In the genomic region with DNA sequence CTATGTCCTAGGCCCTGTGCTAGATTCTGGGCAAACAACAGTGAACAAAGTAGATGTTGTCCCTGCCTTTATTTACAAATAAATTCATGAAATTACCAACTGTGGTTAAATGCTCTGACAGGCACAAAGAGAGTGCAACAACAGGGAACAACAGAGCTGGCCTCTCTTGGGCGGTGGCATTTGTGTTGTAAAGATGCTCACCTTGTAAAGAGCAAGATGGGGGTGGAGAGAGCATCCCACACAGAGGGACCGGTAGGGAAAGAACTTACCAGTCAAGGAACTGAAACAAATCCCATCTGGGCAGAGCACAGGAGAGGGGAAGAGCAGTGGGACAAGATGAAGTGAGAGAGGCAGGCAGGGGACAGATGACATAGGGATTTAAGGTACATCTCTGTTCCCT, we compare ENCODE assay signal across 27 cellular contexts. TPM values are rescaled to one million over a fixed set of nuclear protein-coding genes. Genes with fewer than 3 reads are reported as not detected.
A peak's percentile ranks its signal among the peaks of the same experiment; 100 is the strongest.
DNase-seq lines count a peak whose midpoint lies in the region; ATAC-seq, FAIRE-seq and TF ChIP-seq lines count a peak whose summit lies in the region.
"Had no signal": no experiment of that assay in that cellular context is flagged by ENCODE, and none has a peak within 500 bp of the region (broad histone marks: within the 10 kb centered on the region; RNA-seq: fewer than 3 reads in every experiment).

No MANE protein-coding gene starts in this region.

- H2BK15ac ChIP-seq in H9 (ENCODE audit: low read depth, low read length), result no peak overlapping the region
- H2BK15ac ChIP-seq in H1 (ENCODE audit: low read length), result no peak overlapping the region

- H4K8ac ChIP-seq in H9 (replicated peaks; ENCODE audit: insufficient read length, low read depth, low read length) (no peak overlapping the region), H1 (ENCODE audit: extremely low read depth, insufficient read depth, low read length) (no peak overlapping the region), trophoblast cell (ENCODE audit: low read depth, low read length) (no peak overlapping the region)

- H3K79me2 ChIP-seq in H9 (ENCODE audit: insufficient read depth, low read length) (no peaks in the 10 kb centered on the region), H1 (ENCODE audit: control insufficient read depth in 1 of 2, insufficient read depth in 2 of 2, low read length in 2 of 2) (no peaks in the 10 kb centered on the region), trophoblast cell (ENCODE audit: control insufficient read depth, insufficient read depth, low read length, poor library complexity) (no peaks in the 10 kb centered on the region)

- no peak for TF ChIP-seq EP300 in H1 (IDR thresholded peaks at IDR 0.05; ENCODE audit: borderline replicate concordance in 1 of 2, low read depth in 2 of 2, low read length in 2 of 2)

- ATAC-seq in stimulated activated naive CD8-positive, alpha-beta T cell treated with anti-CD3 and anti-CD28 coated beads, Interleukin-15, Interleukin-2, amounts not matched to agents 100 U/mL and 50 U/mL, for 24 hours, result no peak
- ATAC-seq: A549, GM12878, HCT116 had no signal

- no peak for TF ChIP-seq POLR2A in H1 (IDR thresholded peaks at IDR 0.05; ENCODE audit: control extremely low read depth in 1 of 2, low read depth in 2 of 2, low read length in 2 of 2)

- WGBS in H9 (ENCODE audit: extremely low coverage, insufficient read length, low lambda C conversion rate), result no CpG with 5 or more reads among the region's 2 CpGs
- WGBS in H1 (ENCODE audit: extremely low coverage in 1 of 2, insufficient coverage in 1 of 2, insufficient read length in 1 of 2, insufficient replicate concordance in 2 of 2, low coverage in 1 of 2, low lambda C conversion rate in 2 of 2, missing lambda C conversion rate in 1 of 2), 2 experiments, result 16% methylated on average over 2 of the region's 2 CpGs; no CpG with 5 or more reads in 1 of the 2 experiments
- no CpG with 5 or more reads among the region's 2 CpGs for WGBS in trophoblast cell (ENCODE audit: extremely low coverage, insufficient coverage, insufficient read length)

- H3K18ac ChIP-seq in H9 (ENCODE audit: insufficient read length, low read depth, low read length) (no peak overlapping the region), H1 (ENCODE audit: extremely low read depth, low read length) (no peak overlapping the region; the same call in 1 of the 2 replicates), trophoblast cell (ENCODE audit: low read length) (no peak overlapping the region)

- POLR2A ChIA-PET in H1 (lab: Charles Lee; ENCODE audit: partially characterized antibody), result no interaction called here

- H3K23me2 ChIP-seq in H9 (ENCODE audit: insufficient read length, low read depth, low read length, poor library complexity, severe bottlenecking) (no peaks in the 10 kb centered on the region), H1 (ENCODE audit: low read depth, low read length) (no peaks in the 10 kb centered on the region; the same call in 1 of the 2 replicates)

- peaks cover 34 to 39% of the 10 kb centered on the region in 2 experiments for H3K4me1 Mint-ChIP-seq in H9
- H3K4me1 Mint-ChIP-seq: CD8-positive, alpha-beta memory T cell had no signal

- H3K4ac ChIP-seq in H9 (ENCODE audit: low read depth, low read length), result no peak overlapping the region
- no peak overlapping the region for H3K4ac ChIP-seq in H1 (replicated peaks; ENCODE audit: insufficient read length, low read depth, low read length)
- H3K4ac ChIP-seq in trophoblast cell (ENCODE audit: low read depth, low read length), result no peak overlapping the region

- no peak for TF ChIP-seq RAD21 in H1 (IDR thresholded peaks at IDR 0.05 in 1 of 2, conservative IDR thresholded peaks at IDR 0.05 in 1 of 2; ENCODE audit: low read depth in 2 of 2, low read length in 2 of 2)

- H3K4me2 ChIP-seq in H9 (ENCODE audit: insufficient read depth, insufficient read length, low read length) (no peak overlapping the region), H1 (ENCODE audit: insufficient read depth in 1 of 2, low read depth in 2 of 2, low read length in 2 of 2) (peak overlapping the region in 1 of 2 experiments; percentile 44; a peak in 1 of 4 replicates), trophoblast cell (ENCODE audit: low read length) (no peak overlapping the region)
- H3K4me2 ChIP-seq: A549; BLaER1 treated with 17β-estradiol and CSF1 and Interleukin-3, amounts not matched to agents 10 nM and 100 nM had no signal

- H2BK12ac ChIP-seq in H9 (ENCODE audit: insufficient read length, low read depth, low read length) (no peak overlapping the region), H1 (ENCODE audit: low read depth, low read length) (no peak overlapping the region), trophoblast cell (ENCODE audit: low read length) (no peak overlapping the region)

- no peak for FAIRE-seq in H1 (lab: Jason Lieb, UNC)
- FAIRE-seq: A549, D721Med, GM12878, GM19239 had no signal

- H2AK5ac ChIP-seq in H9 (ENCODE audit: insufficient read length, low read length), result no peak overlapping the region
- H2AK5ac ChIP-seq in H1 (ENCODE audit: low read depth, low read length), result no peak overlapping the region
- H2AK5ac ChIP-seq in trophoblast cell (ENCODE audit: low read length), result no peak overlapping the region

- H3K9me3 ChIP-seq in H9 (ENCODE audit: control insufficient read depth, low read depth, low read length), result no peaks in the 10 kb centered on the region
- H3K9me3 ChIP-seq in H1 (ENCODE audit: insufficient read depth in 2 of 2, low read depth in 1 of 2, low read length in 1 of 2), result no peaks in the 10 kb centered on the region
- no peaks in the 10 kb centered on the region for H3K9me3 ChIP-seq in trophoblast cell (ENCODE audit: insufficient read depth, low read depth, low read length)
- H3K9me3 ChIP-seq: A549, BE2C had no signal

- H3K9me3 Mint-ChIP-seq in H9, result no peaks in the 10 kb centered on the region
- H3K9me3 Mint-ChIP-seq: CD4-positive, alpha-beta T cell; CD8-positive, alpha-beta memory T cell; HFFc6 had no signal

- no peak overlapping the region for H2BK5ac ChIP-seq in H9 (ENCODE audit: insufficient read length, low read length)
- H2BK5ac ChIP-seq in H1 (ENCODE audit: low read depth, low read length), result no peak overlapping the region
- no peak overlapping the region for H2BK5ac ChIP-seq in trophoblast cell (ENCODE audit: low read depth, low read length, poor library complexity)

- no peak overlapping the region for H3K9ac ChIP-seq in H9 (ENCODE audit: extremely low read depth, insufficient read length, low read length)
- no peak overlapping the region for H3K9ac ChIP-seq in H1 (replicated peaks in 1 of 4; ENCODE audit: extremely low read depth in 1 of 4, low read depth in 3 of 4, low read length in 3 of 4)
- H3K9ac ChIP-seq in trophoblast cell (ENCODE audit: low read length), result no peak overlapping the region
- H3K9ac ChIP-seq: BLaER1 treated with 17β-estradiol and CSF1 and Interleukin-3, amounts not matched to agents 10 nM and 100 nM had no signal

- H4K5ac ChIP-seq in H9 (ENCODE audit: insufficient read length, low read depth, low read length) (no peak overlapping the region), H1 (ENCODE audit: insufficient read length, low read depth, low read length) (no peak overlapping the region)

- H2BK20ac ChIP-seq in H9 (ENCODE audit: low read depth, low read length, poor library complexity, severe bottlenecking), result no peak overlapping the region
- no peak overlapping the region for H2BK20ac ChIP-seq in H1 (ENCODE audit: low read length)

- no peak overlapping the region for H3K27ac Mint-ChIP-seq in H9
- H3K27ac Mint-ChIP-seq: CD14-positive monocyte; CD4-positive, alpha-beta T cell; CD8-positive, alpha-beta memory T cell; HFFc6 had no signal

- H2BK120ac ChIP-seq in H9 (ENCODE audit: low read depth, low read length, poor library complexity, severe bottlenecking) (no peak overlapping the region), H1 (replicated peaks; ENCODE audit: low read depth, low read length) (no peak overlapping the region), trophoblast cell (ENCODE audit: insufficient read depth, low read length, poor library complexity) (no peak overlapping the region)

- H4K91ac ChIP-seq in H9 (ENCODE audit: insufficient read length, low read depth, low read length) (no peak overlapping the region), H1 (replicated peaks; ENCODE audit: insufficient read length, low read length) (no peak overlapping the region), trophoblast cell (ENCODE audit: low read depth, low read length) (no peak overlapping the region)

- H3K27me3 Mint-ChIP-seq in H9 (ENCODE audit: low read depth), result no peaks in the 10 kb centered on the region

- H4K20me1 ChIP-seq in H9 (ENCODE audit: control insufficient read depth, insufficient read depth, insufficient read length), result no peaks in the 10 kb centered on the region
- H4K20me1 ChIP-seq in H1 (replicated peaks in 1 of 2; ENCODE audit: control insufficient read depth in 1 of 2, insufficient read depth in 2 of 2, low read length in 2 of 2), result no peaks in the 10 kb centered on the region
- H4K20me1 ChIP-seq: BLaER1 treated with 17β-estradiol and CSF1 and Interleukin-3, amounts not matched to agents 10 nM and 100 nM had no signal

- H2AFZ ChIP-seq in H9 (ENCODE audit: low read length) (no peak overlapping the region), H1 (ENCODE audit: low read length) (0 out of 2 replicates have a peak overlapping the region, but pooled peaks have one; percentile 12), trophoblast cell (ENCODE audit: insufficient read depth, low read length, poor library complexity) (no peak overlapping the region)

- H3K23ac ChIP-seq in H9 (ENCODE audit: insufficient read length, low read depth, low read length) (no peak overlapping the region), H1 (ENCODE audit: insufficient read length) (no peak overlapping the region), trophoblast cell (ENCODE audit: low read length) (peak overlapping the region; percentile 51)

- H3K4me3 Mint-ChIP-seq in H9, result no peak overlapping the region
- H3K4me3 Mint-ChIP-seq: CD14-positive monocyte; CD4-positive, alpha-beta T cell; CD8-positive, alpha-beta memory T cell; HFFc6 had no signal

- CTCF ChIA-PET in H1 (lab: Charles Lee; ENCODE audit: partially characterized antibody), result interaction anchor here (1.8 kb wide), 1 partner anchor 27 kb away, joined by 5 read pairs; no protein-coding TSS in a partner anchor

- H3K4me1 ChIP-seq in H9 (ENCODE audit: insufficient read depth, low read length) (peaks cover 5% of the 10 kb centered on the region; the same call in 1 of the 2 replicates), H1 (replicated peaks in 1 of 4; ENCODE audit: control insufficient read depth in 3 of 4, insufficient read depth in 4 of 4, low read length in 3 of 4) (peaks cover 2 to 8% (median 5%) of the 10 kb centered on the region in 4 experiments; a peak in 6 of 7 replicates), trophoblast cell (ENCODE audit: control insufficient read depth in 1 of 2, insufficient read depth in 2 of 2, low read length in 2 of 2) (no peaks in the 10 kb centered on the region)
- H3K4me1 ChIP-seq: A549, BE2C had no signal

- H3K14ac ChIP-seq in H9 (ENCODE audit: insufficient read depth, low read length), result 0 out of 2 replicates have a peak overlapping the region, but pooled peaks have one; percentile 17
- H3K14ac ChIP-seq in H1 (ENCODE audit: insufficient read length), result no peak overlapping the region
- no peak overlapping the region for H3K14ac ChIP-seq in trophoblast cell (ENCODE audit: low read length)

- no peak overlapping the region for H3K4me3 ChIP-seq in LNCaP clone FGC (ENCODE audit: low read depth, low read length)
- H3K4me3 ChIP-seq in H1 (ENCODE audit: extremely low read depth in 1 of 4, insufficient read depth in 2 of 4, low read depth in 3 of 4, low read length in 4 of 4), result no peak overlapping the region
- no peak overlapping the region for H3K4me3 ChIP-seq in trophoblast cell (ENCODE audit: low read depth, low read length)
- H3K4me3 ChIP-seq: A549; BLaER1 treated with 17β-estradiol and CSF1 and Interleukin-3, amounts not matched to agents 10 nM and 100 nM; GM12878 had no signal

- H3K27ac ChIP-seq in H9 (ENCODE audit: insufficient read length, low read depth, low read length) (no peak overlapping the region), H1 (ENCODE audit: low read depth, low read length) (no peak overlapping the region), trophoblast cell (ENCODE audit: low read depth, low read length) (no peak overlapping the region)
- H3K27ac ChIP-seq: A549; BLaER1 treated with 17β-estradiol and CSF1 and Interleukin-3, amounts not matched to agents 10 nM and 100 nM had no signal

- H3K79me1 ChIP-seq in H9 (ENCODE audit: insufficient read depth, low read depth, low read length, poor library complexity, severe bottlenecking) (no peaks in the 10 kb centered on the region), H1 (ENCODE audit: low read depth, low read length) (no peaks in the 10 kb centered on the region), trophoblast cell (ENCODE audit: low read length) (no peaks in the 10 kb centered on the region)

- H3T11ph ChIP-seq in H9 (ENCODE audit: low read length), result no peak overlapping the region

- no peak overlapping the region for H3K56ac ChIP-seq in H9 (ENCODE audit: insufficient read length, low read depth, low read length)
- no peak overlapping the region for H3K56ac ChIP-seq in H1 (replicated peaks; ENCODE audit: insufficient read length, low read depth, low read length)

- H3K27me3 ChIP-seq in H9 (ENCODE audit: insufficient read depth, low read length), result no peaks in the 10 kb centered on the region
- H3K27me3 ChIP-seq in H1 (replicated peaks in 1 of 4; ENCODE audit: control insufficient read depth in 3 of 4, extremely low read depth in 1 of 4, insufficient read depth in 3 of 4, low read length in 3 of 4), result no peaks in the 10 kb centered on the region
- H3K27me3 ChIP-seq in trophoblast cell (ENCODE audit: insufficient read depth, low read length), result no peaks in the 10 kb centered on the region
- H3K27me3 ChIP-seq: BLaER1 treated with 17β-estradiol and CSF1 and Interleukin-3, amounts not matched to agents 10 nM and 100 nM had no signal

- DNase-seq in H9 (no peak), LNCaP clone FGC (ENCODE audit: low read depth) (peak; percentile 78), H1 (ENCODE audit: low read depth in 1 of 2, low spot score in 2 of 2) (no peak), trophoblast cell (no peak), NCI-H446 (lab: John Stamatoyannopoulos, UW) (no peak)
- no peak for DNase-seq in activated effector memory CD4-positive, alpha-beta T cell treated with anti-CD3 and anti-CD28 coated beads, Interleukin-2, amount 50 U/mL, for 16 hours
- no peak for DNase-seq in stimulated activated naive CD8-positive, alpha-beta T cell treated with anti-CD3 and anti-CD28 coated beads, Interleukin-15, Interleukin-2, amounts not matched to agents 100 U/mL and 50 U/mL, for 24 hours
- DNase-seq: 8988T; ACHN; AML-193; BE2C; CD4-positive, alpha-beta T cell; CD8-positive, alpha-beta memory T cell; DMS 273 treated with DMSO at 0.1 percent for 48 hours; DMS79; EL; GDM1; GOT3; H7; HFFc6 had no signal

- H3K36me3 Mint-ChIP-seq in H9 (ENCODE audit: insufficient read depth in 1 of 3, low read depth in 3 of 3), result no peaks in the 10 kb centered on the region; a peak in 1 of 7 replicates

- H3K36me3 ChIP-seq in H1 (ENCODE audit: control insufficient read depth in 2 of 4, insufficient read depth in 4 of 4, low read length in 3 of 4) (no peaks in the 10 kb centered on the region), trophoblast cell (ENCODE audit: control insufficient read depth in 1 of 2, insufficient read depth in 2 of 2, low read length in 2 of 2) (no peaks in the 10 kb centered on the region)
- H3K36me3 ChIP-seq: BE2C; BLaER1 treated with 17β-estradiol and CSF1 and Interleukin-3, amounts not matched to agents 10 nM and 100 nM had no signal

- TF ChIP-seq CTCF in H9 (conservative IDR thresholded peaks at IDR 0.05) (no peak), LNCaP clone FGC (IDR thresholded peaks at IDR 0.05; ENCODE audit: control insufficient read depth, extremely low read depth, insufficient read depth) (no peak), H1 (IDR thresholded peaks at IDR 0.05; ENCODE audit: control extremely low read depth in 1 of 3, insufficient read depth in 1 of 3, low read depth in 1 of 3, low read length in 3 of 3) (no peak)

- H4K12ac ChIP-seq in trophoblast cell (ENCODE audit: low read depth, low read length), result no peak overlapping the region

RNA-seq across cellular contexts. Expression of gene SLC22A15, which starts 21.6 kb away (rescaled TPM):
- 3.2 and 3.5 TPM in 2 replicates for total RNA-seq in H9 (2021)
- total RNA-seq in H1 (2021; fragmentation: NEBNext Ultra II Directional; extraction: Animal tissue kit (Norgen Biotek cat#: 25700)), result 3.3 and 3.7 TPM in 2 replicates
- 2.1 and 3.2 TPM in 2 replicates for polyA plus RNA-seq in H1 (2011; rRNA removed)
- 2.9 TPM for polyA plus RNA-seq in H1 (2011; cell fraction: cytosol; rRNA removed)
- 5.7 TPM for polyA plus RNA-seq in H1 (2011; cell fraction: nucleus; rRNA removed)
- 1.9 to 3.0 TPM (median 2.5 TPM) in 4 replicates for polyA plus RNA-seq in H1 (2012, experiment 1 of 2)
- polyA plus RNA-seq in H1 (2012, experiment 2 of 2), result 0.34 TPM
- 2.2 TPM for polyA plus RNA-seq in H1 (2013, experiment 1 of 2)
- polyA plus RNA-seq in H1 (2013, experiment 2 of 2), result 1.9 TPM
- polyA minus RNA-seq in H1 (2011; rRNA and poly(A)+ RNA removed), result 7.3 and 9.6 TPM in 2 replicates
- 2.4 TPM for polyA minus RNA-seq in H1 (2011; cell fraction: cytosol; rRNA and poly(A)+ RNA removed)
- 20.1 TPM for polyA minus RNA-seq in H1 (2011; cell fraction: nucleus; rRNA and poly(A)+ RNA removed)
- 1.9 and 2.0 TPM in 2 replicates for polyA plus RNA-seq in trophoblast cell (2013)
- polyA plus RNA-seq: CD8-positive, alpha-beta memory T cell had no signal
